ENCODE assay signal across 3 cellular contexts in the genomic region with DNA sequence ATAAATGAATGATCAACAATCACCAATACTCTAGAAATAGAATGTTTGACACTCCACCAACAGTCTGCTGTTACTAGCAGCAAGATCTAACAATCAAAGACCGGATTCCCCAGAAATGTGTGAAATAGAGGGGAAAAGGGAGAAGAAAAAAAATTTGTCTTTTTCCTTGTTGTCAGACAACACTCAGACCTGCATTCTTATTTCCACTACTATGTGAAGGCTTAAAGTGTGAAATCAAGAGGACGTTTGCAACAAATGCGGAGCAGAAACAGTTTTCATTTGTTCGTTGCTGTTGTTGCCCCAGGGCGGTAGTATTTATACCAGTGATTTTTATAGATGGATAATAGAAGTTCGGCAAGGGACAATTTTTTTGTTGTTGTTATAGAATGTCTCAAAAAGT.
A peak's percentile ranks its signal among the peaks of the same experiment; 100 is the strongest.
TF ChIP-seq lines count a peak whose summit lies in the region.

No MANE protein-coding gene starts in this region.

TF ChIP-seq in A549, 52 proteins besides CTCF, POLR2A, EP300 and RAD21:
- no peak for TF ChIP-seq CBX8 (IDR thresholded peaks at IDR 0.05)
- 0 out of 2 replicates have a peak, but pooled peaks have one; percentile 26 for TF ChIP-seq RNF2 (IDR thresholded peaks at IDR 0.05; ENCODE audit: borderline replicate concordance, low read depth)

TF ChIP-seq in GM23338, 12 proteins besides CTCF, POLR2A, EP300 and RAD21:
- no peak for TF ChIP-seq NANOG (IDR thresholded peaks at IDR 0.05; ENCODE audit: borderline replicate concordance)
- TF ChIP-seq, protein P1, sequence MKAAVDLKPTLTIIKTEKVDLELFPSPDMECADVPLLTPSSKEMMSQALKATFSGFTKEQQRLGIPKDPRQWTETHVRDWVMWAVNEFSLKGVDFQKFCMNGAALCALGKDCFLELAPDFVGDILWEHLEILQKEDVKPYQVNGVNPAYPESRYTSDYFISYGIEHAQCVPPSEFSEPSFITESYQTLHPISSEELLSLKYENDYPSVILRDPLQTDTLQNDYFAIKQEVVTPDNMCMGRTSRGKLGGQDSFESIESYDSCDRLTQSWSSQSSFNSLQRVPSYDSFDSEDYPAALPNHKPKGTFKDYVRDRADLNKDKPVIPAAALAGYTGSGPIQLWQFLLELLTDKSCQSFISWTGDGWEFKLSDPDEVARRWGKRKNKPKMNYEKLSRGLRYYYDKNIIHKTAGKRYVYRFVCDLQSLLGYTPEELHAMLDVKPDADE (IDR thresholded peaks at IDR 0.05): no peak
- TF ChIP-seq, protein P2, sequence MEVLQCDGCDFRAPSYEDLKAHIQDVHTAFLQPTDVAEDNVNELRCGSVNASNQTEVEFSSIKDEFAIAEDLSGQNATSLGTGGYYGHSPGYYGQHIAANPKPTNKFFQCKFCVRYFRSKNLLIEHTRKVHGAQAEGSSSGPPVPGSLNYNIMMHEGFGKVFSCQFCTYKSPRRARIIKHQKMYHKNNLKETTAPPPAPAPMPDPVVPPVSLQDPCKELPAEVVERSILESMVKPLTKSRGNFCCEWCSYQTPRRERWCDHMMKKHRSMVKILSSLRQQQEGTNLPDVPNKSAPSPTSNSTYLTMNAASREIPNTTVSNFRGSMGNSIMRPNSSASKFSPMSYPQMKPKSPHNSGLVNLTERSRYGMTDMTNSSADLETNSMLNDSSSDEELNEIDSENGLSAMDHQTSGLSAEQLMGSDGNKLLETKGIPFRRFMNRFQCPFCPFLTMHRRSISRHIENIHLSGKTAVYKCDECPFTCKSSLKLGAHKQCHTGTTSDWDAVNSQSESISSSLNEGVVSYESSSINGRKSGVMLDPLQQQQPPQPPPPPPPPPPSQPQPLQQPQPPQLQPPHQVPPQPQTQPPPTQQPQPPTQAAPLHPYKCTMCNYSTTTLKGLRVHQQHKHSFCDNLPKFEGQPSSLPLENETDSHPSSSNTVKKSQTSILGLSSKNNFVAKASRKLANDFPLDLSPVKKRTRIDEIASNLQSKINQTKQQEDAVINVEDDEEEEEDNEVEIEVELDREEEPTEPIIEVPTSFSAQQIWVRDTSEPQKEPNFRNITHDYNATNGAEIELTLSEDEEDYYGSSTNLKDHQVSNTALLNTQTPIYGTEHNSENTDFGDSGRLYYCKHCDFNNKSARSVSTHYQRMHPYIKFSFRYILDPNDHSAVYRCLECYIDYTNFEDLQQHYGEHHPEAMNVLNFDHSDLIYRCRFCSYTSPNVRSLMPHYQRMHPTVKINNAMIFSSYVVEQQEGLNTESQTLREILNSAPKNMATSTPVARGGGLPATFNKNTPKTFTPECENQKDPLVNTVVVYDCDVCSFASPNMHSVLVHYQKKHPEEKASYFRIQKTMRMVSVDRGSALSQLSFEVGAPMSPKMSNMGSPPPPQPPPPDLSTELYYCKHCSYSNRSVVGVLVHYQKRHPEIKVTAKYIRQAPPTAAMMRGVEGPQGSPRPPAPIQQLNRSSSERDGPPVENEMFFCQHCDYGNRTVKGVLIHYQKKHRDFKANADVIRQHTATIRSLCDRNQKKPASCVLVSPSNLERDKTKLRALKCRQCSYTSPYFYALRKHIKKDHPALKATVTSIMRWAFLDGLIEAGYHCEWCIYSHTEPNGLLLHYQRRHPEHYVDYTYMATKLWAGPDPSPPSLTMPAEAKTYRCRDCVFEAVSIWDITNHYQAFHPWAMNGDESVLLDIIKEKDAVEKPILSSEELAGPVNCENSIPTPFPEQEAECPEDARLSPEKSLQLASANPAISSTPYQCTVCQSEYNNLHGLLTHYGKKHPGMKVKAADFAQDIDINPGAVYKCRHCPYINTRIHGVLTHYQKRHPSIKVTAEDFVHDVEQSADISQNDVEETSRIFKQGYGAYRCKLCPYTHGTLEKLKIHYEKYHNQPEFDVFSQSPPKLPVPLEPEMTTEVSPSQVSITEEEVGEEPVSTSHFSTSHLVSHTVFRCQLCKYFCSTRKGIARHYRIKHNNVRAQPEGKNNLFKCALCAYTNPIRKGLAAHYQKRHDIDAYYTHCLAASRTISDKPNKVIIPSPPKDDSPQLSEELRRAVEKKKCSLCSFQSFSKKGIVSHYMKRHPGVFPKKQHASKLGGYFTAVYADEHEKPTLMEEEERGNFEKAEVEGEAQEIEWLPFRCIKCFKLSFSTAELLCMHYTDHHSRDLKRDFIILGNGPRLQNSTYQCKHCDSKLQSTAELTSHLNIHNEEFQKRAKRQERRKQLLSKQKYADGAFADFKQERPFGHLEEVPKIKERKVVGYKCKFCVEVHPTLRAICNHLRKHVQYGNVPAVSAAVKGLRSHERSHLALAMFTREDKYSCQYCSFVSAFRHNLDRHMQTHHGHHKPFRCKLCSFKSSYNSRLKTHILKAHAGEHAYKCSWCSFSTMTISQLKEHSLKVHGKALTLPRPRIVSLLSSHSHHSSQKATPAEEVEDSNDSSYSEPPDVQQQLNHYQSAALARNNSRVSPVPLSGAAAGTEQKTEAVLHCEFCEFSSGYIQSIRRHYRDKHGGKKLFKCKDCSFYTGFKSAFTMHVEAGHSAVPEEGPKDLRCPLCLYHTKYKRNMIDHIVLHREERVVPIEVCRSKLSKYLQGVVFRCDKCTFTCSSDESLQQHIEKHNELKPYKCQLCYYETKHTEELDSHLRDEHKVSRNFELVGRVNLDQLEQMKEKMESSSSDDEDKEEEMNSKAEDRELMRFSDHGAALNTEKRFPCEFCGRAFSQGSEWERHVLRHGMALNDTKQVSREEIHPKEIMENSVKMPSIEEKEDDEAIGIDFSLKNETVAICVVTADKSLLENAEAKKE (CRISPR knock-in tag; IDR thresholded peaks at IDR 0.05): no peak
- peak; percentile 77 for TF ChIP-seq EZH2 (IDR thresholded peaks at IDR 0.05; ENCODE audit: low read depth, unreplicated experiment)
- TF ChIP-seq ZNF114 (CRISPR knock-in tag; IDR thresholded peaks at IDR 0.05): no peak

TF ChIP-seq in endothelial cell of umbilical vein, 7 proteins besides CTCF, POLR2A, EP300 and RAD21:
- TF ChIP-seq EZH2 (IDR thresholded peaks at IDR 0.05; ENCODE audit: borderline replicate concordance, low read depth, low read length, severe bottlenecking) (peak; percentile 18), MYC (IDR thresholded peaks at IDR 0.05; ENCODE audit: low read depth, low read length) (no peak)
